8 cellular contexts compared by ENCODE assay signal in the genomic region with DNA sequence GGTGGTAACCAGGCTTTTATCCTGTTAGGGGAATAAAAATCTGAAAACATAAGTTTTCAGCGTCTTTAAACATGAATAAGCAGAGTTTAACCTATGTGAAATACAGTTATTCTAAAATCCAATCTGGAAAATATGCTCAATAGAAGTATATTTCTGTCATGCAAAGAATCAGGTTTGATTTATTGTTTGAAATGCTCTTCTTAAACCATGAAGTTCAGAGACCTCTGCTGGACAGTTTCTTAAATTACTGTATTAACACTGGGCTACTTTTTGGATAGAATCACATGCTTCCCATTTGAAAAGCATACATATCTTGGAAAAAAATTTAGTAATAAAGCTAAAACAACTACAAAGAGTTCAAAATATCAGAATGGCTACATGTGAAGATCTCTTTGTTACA. TPM values are rescaled to one million over a fixed set of nuclear protein-coding genes. Genes with fewer than 3 reads are reported as not detected.
A peak's percentile ranks its signal among the peaks of the same experiment; 100 is the strongest.
DNase-seq lines count a peak whose midpoint lies in the region; TF ChIP-seq lines count a peak whose summit lies in the region.

No MANE protein-coding gene starts in this region.

- no peak for TF ChIP-seq EP300 in stomach (IDR thresholded peaks at IDR 0.05)

- CTCF ChIA-PET in HEK293T (lab: Yijun Ruan, JAX) (no interaction called here), PC-9 (lab: Charles Lee) (interaction anchor here (2.5 kb wide), 1 partner anchor 305 kb away, joined by 9 read pairs; no protein-coding TSS in a partner anchor)
- CTCF ChIA-PET in activated CD4-positive, alpha-beta T cell treated with anti-CD3 and anti-CD28 coated beads, Interleukin-2, amount 10 ng/mL, durations not matched to agents 7 days and 5 days (lab: Charles Lee), result interaction anchor here (0.6 kb wide), 1 partner anchor 871 kb away, joined by 3 read pairs; no protein-coding TSS in a partner anchor

- no peaks in the 10 kb centered on the region for H3K27me3 ChIP-seq in PC-9 (ENCODE audit: insufficient read depth, low read depth)
- no peaks in the 10 kb centered on the region for H3K27me3 ChIP-seq in stomach
- no peaks in the 10 kb centered on the region for H3K27me3 ChIP-seq in WERI-Rb-1 (ENCODE audit: insufficient read depth, low read depth, severe bottlenecking)

- H2AFZ ChIP-seq in PC-9, result no peak overlapping the region

- H3K4me1 Mint-ChIP-seq in activated CD4-positive, alpha-beta T cell treated with anti-CD3 and anti-CD28 coated beads, Interleukin-2, amount 10 ng/mL, durations not matched to agents 7 days and 5 days, result no peaks in the 10 kb centered on the region

- H3K4me3 Mint-ChIP-seq in activated CD4-positive, alpha-beta T cell treated with anti-CD3 and anti-CD28 coated beads, Interleukin-2, amount 10 ng/mL, durations not matched to agents 7 days and 5 days, result no peak overlapping the region

- no peaks in the 10 kb centered on the region for H3K27me3 Mint-ChIP-seq in activated CD4-positive, alpha-beta T cell treated with anti-CD3 and anti-CD28 coated beads, Interleukin-2, amount 10 ng/mL, durations not matched to agents 7 days and 5 days

- peaks cover 18% of the 10 kb centered on the region for H3F3A ChIP-seq in PC-9 (ENCODE audit: insufficient read depth, low read depth)

- H3K36me3 ChIP-seq in PC-9 (ENCODE audit: low read depth) (0 out of 2 replicates have a peak, but pooled peaks cover 5% of the 10 kb centered on the region), stomach (peaks cover 0 to 26% (median 13%) of the 10 kb centered on the region in 4 donors), WERI-Rb-1 (no peaks in the 10 kb centered on the region; the same call in none of the 2 replicates)

- H3K4me1 ChIP-seq in PC-9 (replicated peaks; ENCODE audit: insufficient read depth), result peaks cover 37% of the 10 kb centered on the region
- H3K4me1 ChIP-seq in stomach, result peaks cover 0 to 17% (median 7%) of the 10 kb centered on the region in 4 donors

- no peak overlapping the region for H3K4me2 ChIP-seq in PC-9

- TF ChIP-seq CTCF in PC-9 (conservative IDR thresholded peaks at IDR 0.05), result peak; percentile 86
- peak in 4 of 7 experiments; percentile 30 to 58 (median 40) for TF ChIP-seq CTCF in stomach (IDR thresholded peaks at IDR 0.05)
- no peak for TF ChIP-seq CTCF in WERI-Rb-1 (IDR thresholded peaks at IDR 0.05; ENCODE audit: low read depth, low read length)

- H3K9me3 Mint-ChIP-seq in activated CD4-positive, alpha-beta T cell treated with anti-CD3 and anti-CD28 coated beads, Interleukin-2, amount 10 ng/mL, durations not matched to agents 7 days and 5 days, result no peaks in the 10 kb centered on the region

- no peak for TF ChIP-seq POLR2A in stomach (IDR thresholded peaks at IDR 0.05)

- DNase-seq in CD1c-positive myeloid dendritic cell (ENCODE audit: extremely low spot score), result peak; percentile 61
- DNase-seq in HEK293T (ENCODE audit: extremely low spot score), result no peak
- peak in 1 of 2 experiments; percentile 64 for DNase-seq in PC-9
- peak; percentile 84 for DNase-seq in fibroblast of peridontal ligament (ENCODE audit: extremely low read depth)
- DNase-seq in stomach, result no peak
- DNase-seq in WERI-Rb-1, result no peak
- DNase-seq in activated CD4-positive, alpha-beta T cell treated with anti-CD3 and anti-CD28 coated beads for 4 hours, result no peak
- no peak for DNase-seq in activated CD4-positive, alpha-beta T cell treated with anti-CD3 and anti-CD28 coated beads, Interleukin-2, amount 10 ng/mL, durations not matched to agents 7 days and 5 days

- no peaks in the 10 kb centered on the region for H3K9me2 ChIP-seq in PC-9 (ENCODE audit: insufficient read depth)

- 42 to 68% (median 58%) methylated on average over 1 of the region's 1 CpG for WGBS in stomach, 5 donors

- no peak overlapping the region for H3K27ac ChIP-seq in PC-9
- H3K27ac ChIP-seq in stomach, result no peak overlapping the region
- no peak overlapping the region for H3K27ac ChIP-seq in WERI-Rb-1

- no TSS peak for BruUV-seq in PC-9 (replicated peaks; lab: Mats Ljungman, UMichigan)

- POLR2A ChIA-PET in HEK293T (lab: Yijun Ruan, JAX) (no interaction called here), PC-9 (lab: Charles Lee; ENCODE audit: unreplicated experiment) (interaction anchor here (0.6 kb wide), 1 partner anchor 395 kb away, joined by 3 read pairs; no protein-coding TSS in a partner anchor)
- POLR2A ChIA-PET in activated CD4-positive, alpha-beta T cell treated with anti-CD3 and anti-CD28 coated beads, Interleukin-2, amount 10 ng/mL, durations not matched to agents 7 days and 5 days (lab: Charles Lee), result no interaction called here

- no peak overlapping the region for H3K4me3 ChIP-seq in PC-9
- no peak overlapping the region for H3K4me3 ChIP-seq in stomach
- no peak overlapping the region for H3K4me3 ChIP-seq in WERI-Rb-1 (ENCODE audit: low read depth, low read length)

- no peaks in the 10 kb centered on the region for H3K9me3 ChIP-seq in PC-9 (ENCODE audit: insufficient read depth, low read depth)
- H3K9me3 ChIP-seq in stomach, result no peaks in the 10 kb centered on the region
- H3K9me3 ChIP-seq in WERI-Rb-1 (ENCODE audit: severe bottlenecking), result no peaks in the 10 kb centered on the region

- intact Hi-C loops in PC-9 (cut with micrococcal nuclease; ENCODE audit: unreplicated experiment) (loop anchor here (1.0 to 10.0 kb wide), 9 partner anchors 206 to 1046 kb away; a partner anchor contains a TSS), stomach (cut with DNase I; ENCODE audit: low total_unique reads) (loop anchor here (10.0 kb wide), 1 partner anchor 306 kb away; no protein-coding TSS in a partner anchor)

- no peaks in the 10 kb centered on the region for H4K20me1 ChIP-seq in PC-9 (ENCODE audit: insufficient read depth)

- peaks cover 3% of the 10 kb centered on the region for H3K36me3 Mint-ChIP-seq in activated CD4-positive, alpha-beta T cell treated with anti-CD3 and anti-CD28 coated beads, Interleukin-2, amount 10 ng/mL, durations not matched to agents 7 days and 5 days (ENCODE audit: low read depth)

- H3K79me2 ChIP-seq in PC-9 (ENCODE audit: low read depth), result no peaks in the 10 kb centered on the region

- no peak overlapping the region for H3K27ac Mint-ChIP-seq in activated CD4-positive, alpha-beta T cell treated with anti-CD3 and anti-CD28 coated beads, Interleukin-2, amount 10 ng/mL, durations not matched to agents 7 days and 5 days

TF ChIP-seq in HEK293T, 16 proteins besides CTCF, POLR2A, EP300 and RAD21:
- no peak for TF ChIP-seq LEF1 (IDR thresholded peaks at IDR 0.05; ENCODE audit: borderline replicate concordance)
- TF ChIP-seq NFRKB (IDR thresholded peaks at IDR 0.05), result no peak
- TF ChIP-seq SUZ12 (IDR thresholded peaks at IDR 0.05), result no peak
- no peak for TF ChIP-seq L3MBTL2 (conservative IDR thresholded peaks at IDR 0.05)
- TF ChIP-seq, protein P1, sequence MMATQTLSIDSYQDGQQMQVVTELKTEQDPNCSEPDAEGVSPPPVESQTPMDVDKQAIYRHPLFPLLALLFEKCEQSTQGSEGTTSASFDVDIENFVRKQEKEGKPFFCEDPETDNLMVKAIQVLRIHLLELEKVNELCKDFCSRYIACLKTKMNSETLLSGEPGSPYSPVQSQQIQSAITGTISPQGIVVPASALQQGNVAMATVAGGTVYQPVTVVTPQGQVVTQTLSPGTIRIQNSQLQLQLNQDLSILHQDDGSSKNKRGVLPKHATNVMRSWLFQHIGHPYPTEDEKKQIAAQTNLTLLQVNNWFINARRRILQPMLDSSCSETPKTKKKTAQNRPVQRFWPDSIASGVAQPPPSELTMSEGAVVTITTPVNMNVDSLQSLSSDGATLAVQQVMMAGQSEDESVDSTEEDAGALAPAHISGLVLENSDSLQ (IDR thresholded peaks at IDR 0.05), result peak; percentile 89
- no peak for TF ChIP-seq FOXA1 (IDR thresholded peaks at IDR 0.05)

RNA-seq across cellular contexts. Expression of a gene that starts 25.4 kb away (rescaled TPM):
- total RNA-seq in PC-9 (2021) (34.1 and 41.0 TPM in 2 replicates), stomach (10 to 100 TPM in 4 of 5 donors, 1 to 10 TPM in 1; 7.6 to 41.7 (median 26.8) TPM)
- 10 to 100 TPM; 22.3 to 42.9 (median 40.0) TPM for polyA plus RNA-seq in stomach
- 10 to 100 TPM; 30.8 to 36.4 TPM for total RNA-seq in activated CD4-positive, alpha-beta T cell treated with anti-CD3 and anti-CD28 coated beads, Interleukin-2, amount 10 ng/mL, durations not matched to agents 7 days and 5 days

RNA-seq across cellular contexts. Expression of a gene that starts 25.6 kb away (rescaled TPM):
- total RNA-seq in PC-9 (2021) (44.7 and 47.0 TPM in 2 replicates), stomach (10 to 100 TPM in 4 of 5 donors, 1 to 10 TPM in 1; 4.1 to 45.9 (median 28.4) TPM)
- polyA plus RNA-seq in stomach, result 10 to 100 TPM; 18.8 to 25.2 (median 21.4) TPM
- 10 to 100 TPM; 25.3 to 27.7 TPM for total RNA-seq in activated CD4-positive, alpha-beta T cell treated with anti-CD3 and anti-CD28 coated beads, Interleukin-2, amount 10 ng/mL, durations not matched to agents 7 days and 5 days

Comparison
In these comparisons a context has a peak if more than half of its experiments do, and no peak if none do; other contexts are left out.
1. DNase-seq: peak in CD1c-positive myeloid dendritic cell (single experiment) and fibroblast of peridontal ligament (single experiment); none in HEK293T (single experiment), stomach (single experiment), WERI-Rb-1 (single experiment), activated CD4-positive, alpha-beta T cell treated with anti-CD3 and anti-CD28 coated beads for 4 hours (0 of 2) and activated CD4-positive, alpha-beta T cell treated with anti-CD3 and anti-CD28 coated beads, Interleukin-2, amount 10 ng/mL, durations not matched to agents 7 days and 5 days (single experiment).